Comparison of ENCODE assay signal across 11 cellular contexts in genomic region chr2:237322564-237322963, GRCh38.
DNase-seq lines count a peak whose midpoint lies in the region; ATAC-seq and TF ChIP-seq lines count a peak whose summit lies in the region.
"Had no signal": no experiment of that assay in that cellular context is flagged by ENCODE, and none has a peak within 500 bp of the region (broad histone marks: within the 10 kb centered on the region; RNA-seq: fewer than 3 reads in every experiment).

No MANE protein-coding gene starts in this region.

- no peak overlapping the region for H3K4me3 ChIP-seq in right cardiac atrium (ENCODE audit: low read length)
- no peak overlapping the region for H3K4me3 ChIP-seq in suprapubic skin
- H3K4me3 ChIP-seq in spleen: no peak overlapping the region

- no peaks in the 10 kb centered on the region for H3K9me3 Mint-ChIP-seq in activated CD4-positive, alpha-beta T cell treated with anti-CD3 and anti-CD28 coated beads, Interleukin-2, amount 10 ng/mL, durations not matched to agents 24 days and 14 days
- H3K9me3 Mint-ChIP-seq: CD4-positive, CD25-positive, alpha-beta regulatory T cell had no signal

- H3K4me1 Mint-ChIP-seq in activated CD4-positive, alpha-beta T cell treated with anti-CD3 and anti-CD28 coated beads, Interleukin-2, amount 10 ng/mL, durations not matched to agents 24 days and 14 days: no peaks in the 10 kb centered on the region
- H3K4me1 Mint-ChIP-seq in T-helper 17 cell: peaks cover 2% of the 10 kb centered on the region
- H3K4me1 Mint-ChIP-seq: CD4-positive, CD25-positive, alpha-beta regulatory T cell had no signal

- H3K27me3 Mint-ChIP-seq in activated CD4-positive, alpha-beta T cell treated with anti-CD3 and anti-CD28 coated beads, Interleukin-2, amount 10 ng/mL, durations not matched to agents 24 days and 14 days: no peaks in the 10 kb centered on the region
- H3K27me3 Mint-ChIP-seq in T-helper 17 cell: peaks cover 29% of the 10 kb centered on the region

- intact Hi-C loops in activated CD4-positive, alpha-beta T cell treated with anti-CD3 and anti-CD28 coated beads, Interleukin-2, amount 10 ng/mL, durations not matched to agents 24 days and 14 days (cut with micrococcal nuclease): no loop called here
- intact Hi-C loops in right cardiac atrium (cut with DNase I): loop anchor here in 1 of 4 donors (10.0 kb wide), 1 partner anchor 158 kb away; no protein-coding TSS in a partner anchor
- intact Hi-C loops in spleen (cut with DNase I; ENCODE audit: low total_unique reads): no loop called here

- H3K36me3 ChIP-seq in suprapubic skin (peaks cover 4% of the 10 kb centered on the region), spleen (no peaks in the 10 kb centered on the region)

- TF ChIP-seq POLR2A in suprapubic skin (IDR thresholded peaks at IDR 0.05) (no peak), spleen (IDR thresholded peaks at IDR 0.05) (no peak)

- TF ChIP-seq CTCF in suprapubic skin (IDR thresholded peaks at IDR 0.05) (peak in 1 of 2 donors; percentile 20), spleen (IDR thresholded peaks at IDR 0.05 in 8 of 11, conservative IDR thresholded peaks at IDR 0.05 in 3 of 11) (peak in 2 of 11 experiments; percentile 16 to 23)

- in situ Hi-C loops in SK-MEL-5 (cut with HindIII; ENCODE audit: low pct_unique_long_range_greater_than_20kb, low sequenced_read_pairs): no loop called here

- ATAC-seq in right cardiac atrium (no peak), T-helper 17 cell (no peak), HG03469 (IDR thresholded peaks at IDR 0.05; ENCODE audit: unreplicated experiment) (no peak)

- peak overlapping the region; percentile 57 for H3K27ac ChIP-seq in right cardiac atrium (ENCODE audit: low read length)
- H3K27ac ChIP-seq in suprapubic skin: peak overlapping the region; percentile 72
- no peak overlapping the region for H3K27ac ChIP-seq in spleen

- no peak overlapping the region for H3K27ac Mint-ChIP-seq in activated CD4-positive, alpha-beta T cell treated with anti-CD3 and anti-CD28 coated beads, Interleukin-2, amount 10 ng/mL, durations not matched to agents 24 days and 14 days
- H3K27ac Mint-ChIP-seq in T-helper 17 cell: no peak overlapping the region

- H3K27me3 ChIP-seq in right cardiac atrium (ENCODE audit: control insufficient read depth, insufficient read depth) (no peaks in the 10 kb centered on the region), suprapubic skin (no peaks in the 10 kb centered on the region), spleen (replicated peaks in 1 of 7) (peaks cover 0 to 18% (median 0%) of the 10 kb centered on the region in 7 donors)

- H3K36me3 Mint-ChIP-seq in activated CD4-positive, alpha-beta T cell treated with anti-CD3 and anti-CD28 coated beads, Interleukin-2, amount 10 ng/mL, durations not matched to agents 24 days and 14 days (ENCODE audit: low read depth): no peaks in the 10 kb centered on the region
- no peaks in the 10 kb centered on the region for H3K36me3 Mint-ChIP-seq in T-helper 17 cell (ENCODE audit: low read depth)

- H3K9me3 ChIP-seq in right cardiac atrium (ENCODE audit: control insufficient read depth, low read length): no peaks in the 10 kb centered on the region
- H3K9me3 ChIP-seq in suprapubic skin: no peaks in the 10 kb centered on the region
- no peaks in the 10 kb centered on the region for H3K9me3 ChIP-seq in T-helper 17 cell (ENCODE audit: control insufficient read depth, low read length, poor library complexity, severe bottlenecking)
- no peaks in the 10 kb centered on the region for H3K9me3 ChIP-seq in spleen

- H3K4me1 ChIP-seq in right cardiac atrium (ENCODE audit: control insufficient read depth, insufficient read depth, low read length) (peaks cover 8% of the 10 kb centered on the region), suprapubic skin (peaks cover 25% of the 10 kb centered on the region), spleen (no peaks in the 10 kb centered on the region)

- WGBS in right cardiac atrium: 63% methylated on average over 4 of the region's 4 CpGs
- 79% methylated on average over 4 of the region's 4 CpGs for WGBS in suprapubic skin
- 11 to 61% (median 42%) methylated on average over 3 to 4 of the region's 4 CpGs for WGBS in spleen, 5 donors

- no peak overlapping the region for H3K4me3 Mint-ChIP-seq in activated CD4-positive, alpha-beta T cell treated with anti-CD3 and anti-CD28 coated beads, Interleukin-2, amount 10 ng/mL, durations not matched to agents 24 days and 14 days
- no peak overlapping the region for H3K4me3 Mint-ChIP-seq in T-helper 17 cell
- H3K4me3 Mint-ChIP-seq: CD4-positive, CD25-positive, alpha-beta regulatory T cell had no signal

- no peak for TF ChIP-seq EP300 in suprapubic skin (IDR thresholded peaks at IDR 0.05)

- peak; percentile 40 for DNase-seq in activated CD4-positive, alpha-beta T cell treated with anti-CD3 and anti-CD28 coated beads for 48 hours
- DNase-seq in activated CD4-positive, alpha-beta T cell treated with anti-CD3 and anti-CD28 coated beads, Interleukin-2, amount 10 ng/mL, durations not matched to agents 24 days and 14 days: no peak
- DNase-seq in SK-MEL-5 (ENCODE audit: low read depth, low spot score) (peak; percentile 3), right cardiac atrium (no peak), suprapubic skin (ENCODE audit: low spot score in 2 of 2) (no peak), T-helper 17 cell (no peak), spleen (no peak)
- DNase-seq: NK-92 treated with Interleukin-12 subunit alpha and Interleukin-12 subunit beta, amount 100 ng/mL, for 24 hours; substantia nigra had no signal

Comparison
In these comparisons a context has a peak if more than half of its experiments do, and no peak if none do; other contexts are left out.
1. DNase-seq: peak in activated CD4-positive, alpha-beta T cell treated with anti-CD3 and anti-CD28 coated beads for 48 hours (single experiment) and SK-MEL-5 (single experiment); none in activated CD4-positive, alpha-beta T cell treated with anti-CD3 and anti-CD28 coated beads, Interleukin-2, amount 10 ng/mL, durations not matched to agents 24 days and 14 days (single experiment), right cardiac atrium (0 of 3), suprapubic skin (0 of 2), T-helper 17 cell (0 of 3) and spleen (single experiment).
2. H3K27ac ChIP-seq: peak in right cardiac atrium (single experiment) and suprapubic skin (single experiment); none in spleen (0 of 8).